Comparison of ENCODE assay signal across 19 cellular contexts in the genomic region with DNA sequence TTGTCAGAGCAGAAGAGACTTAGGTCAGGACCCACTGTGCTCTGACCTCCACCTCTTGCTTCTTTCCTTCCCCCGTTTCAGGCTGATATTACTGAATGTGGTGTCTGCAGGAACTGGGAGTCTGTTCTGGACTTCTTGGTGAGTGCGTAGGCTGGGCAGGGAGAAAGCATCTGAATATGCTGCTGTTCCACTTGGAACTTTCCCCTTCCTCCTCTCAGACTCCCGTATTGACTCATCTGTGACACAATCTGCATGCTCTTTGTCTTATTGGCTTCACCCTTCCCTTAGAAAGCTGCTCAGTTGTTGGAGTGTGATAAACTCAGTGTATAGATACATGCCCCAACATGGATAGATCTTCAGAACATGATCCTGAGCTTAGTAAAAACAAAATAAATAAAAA.
DNase-seq lines count a peak whose midpoint lies in the region; ATAC-seq, FAIRE-seq and TF ChIP-seq lines count a peak whose summit lies in the region.
"Had no signal": no experiment of that assay in that cellular context is flagged by ENCODE, and none has a peak within 500 bp of the region (broad histone marks: within the 10 kb centered on the region; RNA-seq: fewer than 3 reads in every experiment).

No MANE protein-coding gene starts in this region.

- H4K5ac ChIP-seq in H1 (ENCODE audit: insufficient read length, low read depth, low read length), result no peak overlapping the region

- H3K4me1 ChIP-seq in H1 (replicated peaks in 1 of 4; ENCODE audit: control insufficient read depth in 3 of 4, insufficient read depth in 4 of 4, low read length in 3 of 4), result peaks cover 2 to 12% (median 5%) of the 10 kb centered on the region in 4 experiments; a peak in 5 of 7 replicates
- H3K4me1 ChIP-seq in mesenchymal stem cell (ENCODE audit: control insufficient read depth, insufficient read depth, low read depth, low read length), result no peaks in the 10 kb centered on the region
- H3K4me1 ChIP-seq: HAP-1 had no signal

- H2BK20ac ChIP-seq in H1 (ENCODE audit: low read length), result no peak overlapping the region

- no peaks in the 10 kb centered on the region for H3K79me2 ChIP-seq in H1 (ENCODE audit: control insufficient read depth in 1 of 2, insufficient read depth in 2 of 2, low read length in 2 of 2)

- no peak overlapping the region for H3K4me3 ChIP-seq in H1 (ENCODE audit: extremely low read depth in 1 of 4, insufficient read depth in 2 of 4, low read depth in 3 of 4, low read length in 4 of 4)
- H3K4me3 ChIP-seq in mesenchymal stem cell (ENCODE audit: insufficient read depth in 1 of 2, low read depth in 1 of 2, low read length in 2 of 2), result peak overlapping the region in 1 of 2 experiments; percentile 58
- H3K4me3 ChIP-seq: HAP-1, PC-9 had no signal

- ATAC-seq in left cardiac atrium (peak; percentile 19 to 37), Right ventricle myocardium superior (ENCODE audit: poor library complexity) (no peak), GM19455 (IDR thresholded peaks at IDR 0.05; ENCODE audit: unreplicated experiment) (no peak), left lobe of liver (no peak)

- H3K27me3 ChIP-seq in H1 (replicated peaks in 1 of 4; ENCODE audit: control insufficient read depth in 3 of 4, extremely low read depth in 1 of 4, insufficient read depth in 3 of 4, low read length in 3 of 4) (no peaks in the 10 kb centered on the region), mesenchymal stem cell (ENCODE audit: control insufficient read depth in 1 of 2, insufficient read depth in 1 of 2, low read length in 2 of 2) (peaks cover 5 to 12% of the 10 kb centered on the region in 2 experiments)

- H3K18ac ChIP-seq in H1 (ENCODE audit: extremely low read depth, low read length) (no peak overlapping the region), mesenchymal stem cell (ENCODE audit: low read depth in 1 of 2, low read length in 2 of 2) (no peak overlapping the region)

- intact Hi-C loops in left cardiac atrium (cut with DNase I), result no loop called here
- intact Hi-C loops in Right ventricle myocardium superior (cut with DNase I), result no loop called here

- no peak overlapping the region for H2BK15ac ChIP-seq in H1 (ENCODE audit: low read length)
- no peak overlapping the region for H2BK15ac ChIP-seq in mesenchymal stem cell (ENCODE audit: low read depth, poor library complexity, severe bottlenecking)

- FAIRE-seq in H1 (lab: Jason Lieb, UNC), result no peak

- no peak for TF ChIP-seq CTCF in H1 (IDR thresholded peaks at IDR 0.05; ENCODE audit: control extremely low read depth in 1 of 3, insufficient read depth in 1 of 3, low read depth in 1 of 3, low read length in 3 of 3)

- H4K91ac ChIP-seq in H1 (replicated peaks; ENCODE audit: insufficient read length, low read length), result no peak overlapping the region
- no peak overlapping the region for H4K91ac ChIP-seq in mesenchymal stem cell (ENCODE audit: low read length)

- no peak overlapping the region for H3K4ac ChIP-seq in H1 (replicated peaks; ENCODE audit: insufficient read length, low read depth, low read length)
- no peak overlapping the region for H3K4ac ChIP-seq in mesenchymal stem cell (ENCODE audit: low read depth in 1 of 2, low read length in 2 of 2)

- H3K9ac ChIP-seq in H1 (replicated peaks in 1 of 4; ENCODE audit: extremely low read depth in 1 of 4, low read depth in 3 of 4, low read length in 3 of 4), result no peak overlapping the region
- peak overlapping the region; percentile 61 for H3K9ac ChIP-seq in mesenchymal stem cell (ENCODE audit: low read length)

- WGBS in H1 (ENCODE audit: extremely low coverage in 1 of 2, insufficient coverage in 1 of 2, insufficient read length in 1 of 2, insufficient replicate concordance in 2 of 2, low coverage in 1 of 2, low lambda C conversion rate in 2 of 2, missing lambda C conversion rate in 1 of 2), 2 experiments, result 90% methylated on average over 3 of the region's 3 CpGs; no CpG with 5 or more reads in 1 of the 2 experiments
- 40% methylated on average over 1 of the region's 3 CpGs for WGBS in mesenchymal stem cell

- no peak for TF ChIP-seq EP300 in H1 (IDR thresholded peaks at IDR 0.05; ENCODE audit: borderline replicate concordance in 1 of 2, low read depth in 2 of 2, low read length in 2 of 2)

- no peak overlapping the region for H3K23ac ChIP-seq in H1 (ENCODE audit: insufficient read length)
- no peak overlapping the region for H3K23ac ChIP-seq in mesenchymal stem cell (ENCODE audit: low read length in 2 of 2)

- H2AFZ ChIP-seq in H1 (ENCODE audit: low read length) (0 out of 2 replicates have a peak overlapping the region, but pooled peaks have one; percentile 19), mesenchymal stem cell (ENCODE audit: low read depth, low read length) (no peak overlapping the region)
- H2AFZ ChIP-seq: PC-9 had no signal

- H4K20me1 ChIP-seq in H1 (replicated peaks in 1 of 2; ENCODE audit: control insufficient read depth in 1 of 2, insufficient read depth in 2 of 2, low read length in 2 of 2), result no peaks in the 10 kb centered on the region

- peak overlapping the region; percentile 35; the same call in 1 of the 2 replicates for H2BK12ac ChIP-seq in H1 (ENCODE audit: low read depth, low read length)
- H2BK12ac ChIP-seq in mesenchymal stem cell (ENCODE audit: low read length in 2 of 2), result no peak overlapping the region

- no peaks in the 10 kb centered on the region for H3K36me3 ChIP-seq in H1 (ENCODE audit: control insufficient read depth in 2 of 4, insufficient read depth in 4 of 4, low read length in 3 of 4)
- no peaks in the 10 kb centered on the region for H3K36me3 ChIP-seq in mesenchymal stem cell (ENCODE audit: control insufficient read depth in 1 of 2, insufficient read depth in 2 of 2, low read depth in 1 of 2, low read length in 2 of 2)
- H3K36me3 ChIP-seq: HAP-1 had no signal

- no peak for TF ChIP-seq POLR2A in H1 (IDR thresholded peaks at IDR 0.05; ENCODE audit: control extremely low read depth in 1 of 2, low read depth in 2 of 2, low read length in 2 of 2)

- H3K4me2 ChIP-seq in H1 (ENCODE audit: insufficient read depth in 1 of 2, low read depth in 2 of 2, low read length in 2 of 2) (no peak overlapping the region), mesenchymal stem cell (ENCODE audit: low read length, poor library complexity, severe bottlenecking) (no peak overlapping the region)
- H3K4me2 ChIP-seq: PC-9 had no signal

- CTCF ChIA-PET in H1 (lab: Charles Lee; ENCODE audit: partially characterized antibody), result interaction anchor here (0.6 to 1.6 kb wide), 6 partner anchors 11 to 246 kb away, joined by 3 read pairs; no protein-coding TSS in a partner anchor

- no peak overlapping the region for H4K8ac ChIP-seq in H1 (ENCODE audit: extremely low read depth, insufficient read depth, low read length)
- no peak overlapping the region for H4K8ac ChIP-seq in mesenchymal stem cell (ENCODE audit: low read length)

- H3K79me1 ChIP-seq in H1 (ENCODE audit: low read depth, low read length) (no peaks in the 10 kb centered on the region), mesenchymal stem cell (replicated peaks; ENCODE audit: low read length, poor library complexity, severe bottlenecking) (no peaks in the 10 kb centered on the region)

- H3K9me3 ChIP-seq in H1 (ENCODE audit: insufficient read depth in 2 of 2, low read depth in 1 of 2, low read length in 1 of 2), result no peaks in the 10 kb centered on the region
- peaks cover 12% of the 10 kb centered on the region for H3K9me3 ChIP-seq in mesenchymal stem cell (ENCODE audit: control insufficient read depth, low read length)
- H3K9me3 ChIP-seq: HAP-1 had no signal

- no peak for DNase-seq in left cardiac atrium
- no peak for DNase-seq in Right ventricle myocardium superior
- DNase-seq in H1 (ENCODE audit: low read depth in 1 of 2, low spot score in 2 of 2), result no peak
- no peak for DNase-seq in mesenchymal stem cell
- no peak for DNase-seq in left lobe of liver (ENCODE audit: low spot score)
- DNase-seq in HCEC 1CT, result no peak
- DNase-seq in Ammon's horn (ENCODE audit: low spot score), result no peak
- DNase-seq: C1 segment of cervical spinal cord, DND-41, GF-D8, NCI-H1417, NCI-H1930, NCI-H2171 treated with DMSO at 0.1 percent for 48 hours, NCI-H510A, NCI-H774, PC-9 had no signal

- H2BK120ac ChIP-seq in H1 (replicated peaks; ENCODE audit: low read depth, low read length) (no peak overlapping the region), mesenchymal stem cell (ENCODE audit: low read depth, low read length) (no peak overlapping the region)

- no peak overlapping the region for H3K14ac ChIP-seq in H1 (ENCODE audit: insufficient read length)
- H3K14ac ChIP-seq in mesenchymal stem cell (ENCODE audit: low read length in 2 of 2), result no peak overlapping the region

- H3K23me2 ChIP-seq in H1 (ENCODE audit: low read depth, low read length), result 0 out of 2 replicates have a peak, but pooled peaks cover 2% of the 10 kb centered on the region

- H2AK5ac ChIP-seq in H1 (ENCODE audit: low read depth, low read length), result no peak overlapping the region
- H2AK5ac ChIP-seq in mesenchymal stem cell (ENCODE audit: low read length, severe bottlenecking), result no peak overlapping the region

- no peak overlapping the region for H3K56ac ChIP-seq in H1 (replicated peaks; ENCODE audit: insufficient read length, low read depth, low read length)

- H2BK5ac ChIP-seq in H1 (ENCODE audit: low read depth, low read length), result no peak overlapping the region
- no peak overlapping the region for H2BK5ac ChIP-seq in mesenchymal stem cell (ENCODE audit: low read depth, low read length, poor library complexity, severe bottlenecking)

- no peak overlapping the region for H3K27ac ChIP-seq in H1 (ENCODE audit: low read depth, low read length)
- H3K27ac ChIP-seq in mesenchymal stem cell (ENCODE audit: low read length, poor library complexity, severe bottlenecking), result no peak overlapping the region
- H3K27ac ChIP-seq: 22Rv1, PC-9 had no signal

- no peak for TF ChIP-seq RAD21 in H1 (IDR thresholded peaks at IDR 0.05 in 1 of 2, conservative IDR thresholded peaks at IDR 0.05 in 1 of 2; ENCODE audit: low read depth in 2 of 2, low read length in 2 of 2)

- POLR2A ChIA-PET in H1 (lab: Charles Lee; ENCODE audit: partially characterized antibody), result no interaction called here

TF ChIP-seq in H1, 55 proteins besides CTCF, POLR2A, EP300 and RAD21:
- TF ChIP-seq HDAC2 (IDR thresholded peaks at IDR 0.05; ENCODE audit: borderline replicate concordance in 1 of 2, low read depth in 2 of 2, low read length in 2 of 2) (no peak), CHD1 (IDR thresholded peaks at IDR 0.05; ENCODE audit: low read depth, low read length) (no peak), SIX5 (IDR thresholded peaks at IDR 0.05; ENCODE audit: low read depth, low read length) (no peak), YY1 (IDR thresholded peaks at IDR 0.05; ENCODE audit: low read depth, low read length) (no peak), NRF1 (IDR thresholded peaks at IDR 0.05; ENCODE audit: low read depth, low read length) (no peak), SAP30 (IDR thresholded peaks at IDR 0.05; ENCODE audit: insufficient read depth, insufficient replicate concordance, low read length) (no peak), FOSL1 (IDR thresholded peaks at IDR 0.05; ENCODE audit: insufficient read depth, low read depth, low read length) (no peak), TAF7 (optimal IDR thresholded peaks at IDR 0.05; ENCODE audit: borderline replicate concordance, low read depth, low read length) (no peak)
TF ChIP-seq in H1: peak in this region for 0.

Comparison
In these comparisons a context has a peak if more than half of its experiments do, and no peak if none do; other contexts are left out.
1. ATAC-seq: peak in left cardiac atrium (2 of 2); none in Right ventricle myocardium superior (single experiment), GM19455 (single experiment) and left lobe of liver (single experiment).